In genomic region chr21:35048183-35048601, GRCh38 we compare ENCODE assay signal across 8 cellular contexts. TPM values are rescaled to one million over a fixed set of nuclear protein-coding genes. Genes with fewer than 3 reads are reported as not detected.
DNase-seq lines count a peak whose midpoint lies in the region; TF ChIP-seq lines count a peak whose summit lies in the region.

No MANE protein-coding gene starts in this region.

- H4K20me1 ChIP-seq in KMS-11 (ENCODE audit: insufficient read depth) = no peaks in the 10 kb centered on the region

- peak overlapping the region; percentile 22 for H2AFZ ChIP-seq in KMS-11 (ENCODE audit: low read depth)

- H3K4me2 ChIP-seq in KMS-11 = peak overlapping the region; percentile 100

- no peaks in the 10 kb centered on the region for H3K36me3 ChIP-seq in KMS-11 (ENCODE audit: insufficient read depth)

- CTCF ChIA-PET in HEK293T (lab: Yijun Ruan, JAX) = interaction anchor here (0.6 to 0.7 kb wide), 3 partner anchors 87 to 768 kb away, joined by 4 to 5 read pairs (median 5); no protein-coding TSS in a partner anchor

- peaks cover 36% of the 10 kb centered on the region for H3K27me3 ChIP-seq in KMS-11 (ENCODE audit: insufficient read depth, low read depth)

- peaks cover 21 to 22% of the 10 kb centered on the region in 2 donors for H3K36me3 Mint-ChIP-seq in CD14-positive monocyte
- H3K36me3 Mint-ChIP-seq in activated T-helper 2 cell treated with anti-CD3 and anti-CD28 coated beads, Interferon-gamma antibody, Interleukin-2, Interleukin-4, amounts not matched to agents 10 μg/mL and 5 μg/mL and 100 μg/mL, durations not matched to agents 14 hours and 24 hours and 36 hours (ENCODE audit: low read depth) = peaks cover 51% of the 10 kb centered on the region
- H3K36me3 Mint-ChIP-seq in progenitor cell of endocrine pancreas (ENCODE audit: insufficient read depth) = no peaks in the 10 kb centered on the region

- 44 to 62% methylated on average over 6 of the region's 6 CpGs for WGBS in lower leg skin, 2 donors

- H3K27ac Mint-ChIP-seq in CD14-positive monocyte (peak overlapping the region; percentile 99 to 100 (median 100)), progenitor cell of endocrine pancreas (no peak overlapping the region)
- H3K27ac Mint-ChIP-seq in activated T-helper 2 cell treated with anti-CD3 and anti-CD28 coated beads, Interferon-gamma antibody, Interleukin-2, Interleukin-4, amounts not matched to agents 10 μg/mL and 5 μg/mL and 100 μg/mL, durations not matched to agents 14 hours and 24 hours and 36 hours = peak overlapping the region; percentile 96

- TF ChIP-seq POLR2A in lower leg skin (IDR thresholded peaks at IDR 0.05) = no peak

- H3K27ac ChIP-seq in KMS-11 = peak overlapping the region; percentile 23; the same call in 1 of the 2 replicates

- peaks cover 72% of the 10 kb centered on the region for H3K4me1 Mint-ChIP-seq in CD14-positive monocyte
- peaks cover 69% of the 10 kb centered on the region for H3K4me1 Mint-ChIP-seq in activated T-helper 2 cell treated with anti-CD3 and anti-CD28 coated beads, Interferon-gamma antibody, Interleukin-2, Interleukin-4, amounts not matched to agents 10 μg/mL and 5 μg/mL and 100 μg/mL, durations not matched to agents 14 hours and 24 hours and 36 hours (ENCODE audit: low read depth)
- peaks cover 20% of the 10 kb centered on the region for H3K4me1 Mint-ChIP-seq in progenitor cell of endocrine pancreas (ENCODE audit: low read depth)

- DNase-seq in CD14-positive monocyte (ENCODE audit: low spot score) = no peak
- DNase-seq in activated T-helper 2 cell treated with anti-CD3 and anti-CD28 coated beads, Interferon-gamma antibody, Interleukin-2, Interleukin-4, amounts not matched to agents 10 μg/mL and 5 μg/mL and 100 μg/mL, durations not matched to agents 14 hours and 24 hours and 36 hours (ENCODE audit: low spot score) = no peak
- no peak for DNase-seq in lower leg skin (ENCODE audit: low spot score in 2 of 2)
- DNase-seq in progenitor cell of endocrine pancreas (ENCODE audit: low spot score, unreplicated experiment) = no peak
- no peak for DNase-seq in DMS153 treated with DMSO at 0.1 percent for 48 hours (lab: John Stamatoyannopoulos, UW; ENCODE audit: unreplicated experiment)
- DNase-seq in HEK293T (ENCODE audit: extremely low spot score) = no peak
- no peak for DNase-seq in GOT3 (lab: John Stamatoyannopoulos, UW)

- intact Hi-C loops in CD14-positive monocyte (cut with micrococcal nuclease) = loop anchor here (1.0 to 10.0 kb wide), 4 partner anchors 159 to 884 kb away; no protein-coding TSS in a partner anchor
- intact Hi-C loops in activated T-helper 2 cell treated with anti-CD3 and anti-CD28 coated beads, Interferon-gamma antibody, Interleukin-2, Interleukin-4, amounts not matched to agents 10 μg/mL and 5 μg/mL and 100 μg/mL, durations not matched to agents 14 hours and 24 hours and 36 hours (cut with micrococcal nuclease) = loop anchor here (1.0 to 10.0 kb wide), 6 partner anchors 22 to 477 kb away; no protein-coding TSS in a partner anchor
- intact Hi-C loops in lower leg skin (cut with DNase I; ENCODE audit: low total_unique reads) = no loop called here

- H3K9ac ChIP-seq in KMS-11 = peak overlapping the region; percentile 9; the same call in 1 of the 2 replicates

- peaks cover 0 to 6% (median 3%) of the 10 kb centered on the region in 3 donors for H3K27me3 Mint-ChIP-seq in CD14-positive monocyte (ENCODE audit: low read depth in 3 of 3)
- no peaks in the 10 kb centered on the region for H3K27me3 Mint-ChIP-seq in activated T-helper 2 cell treated with anti-CD3 and anti-CD28 coated beads, Interferon-gamma antibody, Interleukin-2, Interleukin-4, amounts not matched to agents 10 μg/mL and 5 μg/mL and 100 μg/mL, durations not matched to agents 14 hours and 24 hours and 36 hours (ENCODE audit: low read depth)
- H3K27me3 Mint-ChIP-seq in progenitor cell of endocrine pancreas = peaks cover 27% of the 10 kb centered on the region

- TF ChIP-seq CTCF in CD14-positive monocyte (IDR thresholded peaks at IDR 0.05) (no peak), KMS-11 (conservative IDR thresholded peaks at IDR 0.05; ENCODE audit: low read depth, low read length) (no peak), lower leg skin (IDR thresholded peaks at IDR 0.05) (no peak), progenitor cell of endocrine pancreas (IDR thresholded peaks at IDR 0.05; ENCODE audit: unreplicated experiment) (no peak)

- H3K4me3 ChIP-seq in KMS-11 (IDR thresholded peaks at IDR 0.05; ENCODE audit: insufficient read depth, low read depth, low read length) (no peak overlapping the region), lower leg skin (ENCODE audit: low read depth, poor library complexity, severe bottlenecking) (peak overlapping the region; percentile 7)

- no peaks in the 10 kb centered on the region for H3K79me2 ChIP-seq in KMS-11 (ENCODE audit: insufficient read depth, low read depth)

- no peaks in the 10 kb centered on the region for H3K9me3 Mint-ChIP-seq in CD14-positive monocyte
- H3K9me3 Mint-ChIP-seq in activated T-helper 2 cell treated with anti-CD3 and anti-CD28 coated beads, Interferon-gamma antibody, Interleukin-2, Interleukin-4, amounts not matched to agents 10 μg/mL and 5 μg/mL and 100 μg/mL, durations not matched to agents 14 hours and 24 hours and 36 hours = no peaks in the 10 kb centered on the region
- H3K9me3 Mint-ChIP-seq in progenitor cell of endocrine pancreas (ENCODE audit: low read depth) = no peaks in the 10 kb centered on the region

- H3K4me1 ChIP-seq in KMS-11 (ENCODE audit: low read depth, poor library complexity, severe bottlenecking) = peaks cover 52% of the 10 kb centered on the region

- H3K4me3 Mint-ChIP-seq in CD14-positive monocyte = peak overlapping the region; percentile 97 to 98
- H3K4me3 Mint-ChIP-seq in activated T-helper 2 cell treated with anti-CD3 and anti-CD28 coated beads, Interferon-gamma antibody, Interleukin-2, Interleukin-4, amounts not matched to agents 10 μg/mL and 5 μg/mL and 100 μg/mL, durations not matched to agents 14 hours and 24 hours and 36 hours (ENCODE audit: low read depth) = peak overlapping the region; percentile 93
- no peak overlapping the region for H3K4me3 Mint-ChIP-seq in progenitor cell of endocrine pancreas (ENCODE audit: low read depth)

- POLR2A ChIA-PET in HEK293T (lab: Yijun Ruan, JAX) = interaction anchor here (0.9 kb wide), 1 partner anchor 21 kb away, joined by 4 read pairs; no protein-coding TSS in a partner anchor

TF ChIP-seq in HEK293T, 16 proteins besides CTCF, POLR2A, EP300 and RAD21:
- TF ChIP-seq FOXM1 (IDR thresholded peaks at IDR 0.05; ENCODE audit: borderline replicate concordance) = no peak
- TF ChIP-seq CTBP1 (IDR thresholded peaks at IDR 0.05; ENCODE audit: borderline replicate concordance) = no peak
- no peak for TF ChIP-seq SUZ12 (IDR thresholded peaks at IDR 0.05)
- no peak for TF ChIP-seq TARDBP (IDR thresholded peaks at IDR 0.05)
- TF ChIP-seq ZNF384 (IDR thresholded peaks at IDR 0.05) = no peak
- TF ChIP-seq ELF4 (IDR thresholded peaks at IDR 0.05) = no peak
- no peak for TF ChIP-seq FOXA1 (IDR thresholded peaks at IDR 0.05)
- no peak for TF ChIP-seq SP1 (IDR thresholded peaks at IDR 0.05)
- no peak for TF ChIP-seq FOXK2 (IDR thresholded peaks at IDR 0.05)
- TF ChIP-seq LEF1 (IDR thresholded peaks at IDR 0.05; ENCODE audit: borderline replicate concordance) = no peak
- TF ChIP-seq, protein P1, sequence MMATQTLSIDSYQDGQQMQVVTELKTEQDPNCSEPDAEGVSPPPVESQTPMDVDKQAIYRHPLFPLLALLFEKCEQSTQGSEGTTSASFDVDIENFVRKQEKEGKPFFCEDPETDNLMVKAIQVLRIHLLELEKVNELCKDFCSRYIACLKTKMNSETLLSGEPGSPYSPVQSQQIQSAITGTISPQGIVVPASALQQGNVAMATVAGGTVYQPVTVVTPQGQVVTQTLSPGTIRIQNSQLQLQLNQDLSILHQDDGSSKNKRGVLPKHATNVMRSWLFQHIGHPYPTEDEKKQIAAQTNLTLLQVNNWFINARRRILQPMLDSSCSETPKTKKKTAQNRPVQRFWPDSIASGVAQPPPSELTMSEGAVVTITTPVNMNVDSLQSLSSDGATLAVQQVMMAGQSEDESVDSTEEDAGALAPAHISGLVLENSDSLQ (IDR thresholded peaks at IDR 0.05) = no peak
- TF ChIP-seq BHLHE40 (IDR thresholded peaks at IDR 0.05; ENCODE audit: borderline replicate concordance) = no peak
- no peak for TF ChIP-seq HDGF (IDR thresholded peaks at IDR 0.05; ENCODE audit: borderline replicate concordance)
- no peak for TF ChIP-seq NFRKB (IDR thresholded peaks at IDR 0.05)

RNA-seq across cellular contexts. Expression of gene RUNX1, which starts 0.9 kb away (rescaled TPM):
- polyA plus RNA-seq in CD14-positive monocyte = 1 to 10 TPM; 6.2 to 8.7 TPM
- 120 and 121 TPM in 2 replicates for total RNA-seq in activated T-helper 2 cell treated with anti-CD3 and anti-CD28 coated beads, Interferon-gamma antibody, Interleukin-2, Interleukin-4, amounts not matched to agents 10 μg/mL and 5 μg/mL and 100 μg/mL, durations not matched to agents 14 hours and 24 hours and 36 hours
- total RNA-seq in lower leg skin (10 to 100 TPM in 3 of 4 donors, 1 to 10 TPM in 1; 7.3 to 29.1 (median 18.1) TPM), progenitor cell of endocrine pancreas (7.1 and 7.3 TPM in 2 replicates)
